24 cellular contexts compared by ENCODE assay signal in genomic region chr9:125418404-125418803, GRCh38.
DNase-seq lines count a peak whose midpoint lies in the region; ATAC-seq and TF ChIP-seq lines count a peak whose summit lies in the region.
"Had no signal": no experiment of that assay in that cellular context is flagged by ENCODE, and none has a peak within 500 bp of the region (broad histone marks: within the 10 kb centered on the region; RNA-seq: fewer than 3 reads in every experiment).

No MANE protein-coding gene starts in this region.

- ATAC-seq in PC-3 (peak; percentile 29), GM18498 (IDR thresholded peaks at IDR 0.05; ENCODE audit: unreplicated experiment) (no peak)
- ATAC-seq: CD8-positive, alpha-beta T cell had no signal

- no peak overlapping the region for H3K4me3 ChIP-seq in PC-3 (ENCODE audit: low read length)
- no peak overlapping the region for H3K4me3 ChIP-seq in choroid plexus epithelial cell (ENCODE audit: low read depth, low read length)
- no peak overlapping the region for H3K4me3 ChIP-seq in fibroblast of the aortic adventitia (ENCODE audit: low read depth, low read length)
- H3K4me3 ChIP-seq: Peyer's patch, SK-N-MC had no signal

- intact Hi-C loops in PC-3 (cut with micrococcal nuclease): no loop called here

- H3K27ac ChIP-seq in PC-3 (ENCODE audit: low read length): no peak overlapping the region
- H3K27ac ChIP-seq: 22Rv1, C4-2B, Peyer's patch, SK-N-MC had no signal

- DNase-seq in EH (ENCODE audit: low read depth) (peak; percentile 33), PC-3 (no peak), choroid plexus epithelial cell (ENCODE audit: low read depth) (peak; percentile 35), fibroblast of the aortic adventitia (ENCODE audit: low read depth) (peak; percentile 12), iPS-NIHi11 (ENCODE audit: low spot score) (no peak), NCI-H2081 treated with DMSO at 0.1 percent for 48 hours (lab: John Stamatoyannopoulos, UW) (no peak), T-helper 1 cell (no peak)
- DNase-seq: CD8-positive, alpha-beta T cell; DMS 273 treated with DMSO at 0.1 percent for 48 hours; DMS79; Kasumi-1; MM.1S; NCI-H1048; NCI-H1417; NCI-H1694; NCI-H2029 treated with DMSO at 0.1 percent for 48 hours; NCI-H2227 treated with DMSO at 0.1 percent for 48 hours; NCI-H526 treated with DMSO at 0.1 percent for 48 hours; Peyer's patch; SHP77 treated with DMSO at 0.1 percent for 48 hours had no signal

- no peaks in the 10 kb centered on the region for H3K9me3 ChIP-seq in PC-3 (ENCODE audit: low read length)
- H3K9me3 ChIP-seq: Peyer's patch had no signal

- H2AFZ ChIP-seq in PC-3 (ENCODE audit: low read length): no peak overlapping the region

- BruUV-seq in PC-3 (replicated peaks; lab: Mats Ljungman, UMichigan): no TSS peak

- CTCF ChIA-PET in PC-3 (lab: Charles Lee): no interaction called here

- H3K4me1 ChIP-seq in PC-3 (ENCODE audit: insufficient read depth, low read length): no peaks in the 10 kb centered on the region
- H3K4me1 ChIP-seq: Peyer's patch had no signal

- POLR2A ChIA-PET in PC-3 (lab: Charles Lee; ENCODE audit: unreplicated experiment): no interaction called here

- H3K9ac ChIP-seq in PC-3 (ENCODE audit: low read length): no peak overlapping the region

- H4K20me1 ChIP-seq in PC-3 (ENCODE audit: low read length): no peaks in the 10 kb centered on the region

- H3K4me2 ChIP-seq in PC-3 (ENCODE audit: low read length): no peak overlapping the region

- TF ChIP-seq CTCF in PC-3 (conservative IDR thresholded peaks at IDR 0.05; ENCODE audit: low read depth, low read length) (no peak), choroid plexus epithelial cell (conservative IDR thresholded peaks at IDR 0.05; ENCODE audit: low read depth, low read length) (no peak), fibroblast of the aortic adventitia (IDR thresholded peaks at IDR 0.05; ENCODE audit: insufficient read depth, low read length) (no peak)

- no peaks in the 10 kb centered on the region for H3K27me3 ChIP-seq in PC-3 (ENCODE audit: low read length)
- H3K27me3 ChIP-seq: Peyer's patch had no signal

- H3K79me2 ChIP-seq in PC-3 (ENCODE audit: low read length): no peaks in the 10 kb centered on the region

- H3K36me3 ChIP-seq in PC-3 (ENCODE audit: low read depth, low read length): no peaks in the 10 kb centered on the region
- H3K36me3 ChIP-seq: Peyer's patch had no signal

- H3F3A ChIP-seq in PC-3 (ENCODE audit: low read length, unreplicated experiment): no peaks in the 10 kb centered on the region

- H3K9me2 ChIP-seq in PC-3 (replicated peaks; ENCODE audit: low read length): no peaks in the 10 kb centered on the region

Comparison
In these comparisons a context has a peak if more than half of its experiments do, and no peak if none do; other contexts are left out.
1. DNase-seq: peak in EH (single experiment), choroid plexus epithelial cell (single experiment) and fibroblast of the aortic adventitia (single experiment); none in PC-3 (single experiment), iPS-NIHi11 (single experiment), NCI-H2081 treated with DMSO at 0.1 percent for 48 hours (single experiment) and T-helper 1 cell (0 of 5).